In genomic region chr12:71641390-71641789, GRCh38 we compare ENCODE assay signal across 18 cellular contexts. TPM values are rescaled to one million over a fixed set of nuclear protein-coding genes. Genes with fewer than 3 reads are reported as not detected.
DNase-seq lines count a peak whose midpoint lies in the region; TF ChIP-seq lines count a peak whose summit lies in the region.
"Had no signal": no experiment of that assay in that cellular context is flagged by ENCODE, and none has a peak within 500 bp of the region (broad histone marks: within the 10 kb centered on the region; RNA-seq: fewer than 3 reads in every experiment).

No MANE protein-coding gene starts in this region.

- no peak for TF ChIP-seq CTCF in HEK293 (tag by site-specific recombination; IDR thresholded peaks at IDR 0.05)
- TF ChIP-seq CTCF in neutrophil (IDR thresholded peaks at IDR 0.05): no peak

- POLR2A ChIA-PET in HEK293 (lab: Yijun Ruan, JAX): no interaction called here

- no peaks in the 10 kb centered on the region for H3K27me3 ChIP-seq in neutrophil
- H3K27me3 ChIP-seq: right atrium auricular region, tibial nerve had no signal

- peak overlapping the region; percentile 1 for H3K27ac Mint-ChIP-seq in activated naive CD4-positive, alpha-beta T cell treated with anti-CD3 and anti-CD28 coated beads, Interleukin-2, amount 10 ng/mL, durations not matched to agents 7 days and 5 days
- H3K27ac Mint-ChIP-seq in activated naive CD8-positive, alpha-beta T cell treated with anti-CD3 and anti-CD28 coated beads for 36 hours: peak overlapping the region; percentile 77

- CTCF ChIA-PET in activated naive CD4-positive, alpha-beta T cell treated with anti-CD3 and anti-CD28 coated beads, Interleukin-2, amount 10 ng/mL, durations not matched to agents 7 days and 5 days (lab: Charles Lee): no interaction called here
- CTCF ChIA-PET in HEK293 (lab: Yijun Ruan, JAX): no interaction called here

- H3K4me3 ChIP-seq in HEK293 (ENCODE audit: low read depth, low read length) (no peak overlapping the region), neutrophil (ENCODE audit: low read depth in 1 of 2, low read length in 1 of 2) (no peak overlapping the region)
- H3K4me3 ChIP-seq: right atrium auricular region, tibial nerve had no signal

- peaks cover 54% of the 10 kb centered on the region for H3K36me3 Mint-ChIP-seq in activated naive CD4-positive, alpha-beta T cell treated with anti-CD3 and anti-CD28 coated beads, Interleukin-2, amount 10 ng/mL, durations not matched to agents 7 days and 5 days
- peaks cover 25% of the 10 kb centered on the region for H3K36me3 Mint-ChIP-seq in activated naive CD8-positive, alpha-beta T cell treated with anti-CD3 and anti-CD28 coated beads for 36 hours

- no peaks in the 10 kb centered on the region for H3K27me3 Mint-ChIP-seq in activated naive CD4-positive, alpha-beta T cell treated with anti-CD3 and anti-CD28 coated beads, Interleukin-2, amount 10 ng/mL, durations not matched to agents 7 days and 5 days
- no peaks in the 10 kb centered on the region for H3K27me3 Mint-ChIP-seq in activated naive CD8-positive, alpha-beta T cell treated with anti-CD3 and anti-CD28 coated beads for 36 hours

- DNase-seq in activated naive CD4-positive, alpha-beta T cell treated with anti-CD3 and anti-CD28 coated beads, Interleukin-2, amount 10 ng/mL, durations not matched to agents 7 days and 5 days: no peak
- DNase-seq in activated naive CD4-positive, alpha-beta T cell treated with anti-CD3 and anti-CD28 coated beads, Interleukin-2, amount 50 U/mL, for 16 hours: no peak
- DNase-seq in activated naive CD8-positive, alpha-beta T cell treated with anti-CD3 and anti-CD28 coated beads for 36 hours: no peak
- no peak for DNase-seq in AG08395 (ENCODE audit: low spot score)
- DNase-seq in NCI-H510A (lab: John Stamatoyannopoulos, UW): no peak
- DNase-seq in globus pallidus (ENCODE audit: low spot score): no peak
- DNase-seq: glutamatergic neuron; GOT3; KG1; NCI-H2081; NCI-H446 treated with DMSO at 0.1 percent for 48 hours; NK-92 treated with Interleukin-12 subunit alpha and Interleukin-12 subunit beta, amount 100 ng/mL, for 24 hours; stimulated activated naive CD4-positive, alpha-beta T cell had no signal

- H3K4me1 ChIP-seq in HEK293 (ENCODE audit: control insufficient read depth, insufficient read depth, low read length) (no peaks in the 10 kb centered on the region), neutrophil (ENCODE audit: control insufficient read depth in 1 of 2, insufficient read depth in 1 of 2, low read depth in 1 of 2, low read length in 1 of 2) (peaks cover 15 to 18% of the 10 kb centered on the region in 2 experiments)
- H3K4me1 ChIP-seq: right atrium auricular region had no signal

- H3K4me3 Mint-ChIP-seq in activated naive CD4-positive, alpha-beta T cell treated with anti-CD3 and anti-CD28 coated beads, Interleukin-2, amount 10 ng/mL, durations not matched to agents 7 days and 5 days: no peak overlapping the region
- no peak overlapping the region for H3K4me3 Mint-ChIP-seq in activated naive CD8-positive, alpha-beta T cell treated with anti-CD3 and anti-CD28 coated beads for 36 hours
- H3K4me3 Mint-ChIP-seq: endodermal cell had no signal

- no peaks in the 10 kb centered on the region for H3K9me3 Mint-ChIP-seq in activated naive CD4-positive, alpha-beta T cell treated with anti-CD3 and anti-CD28 coated beads, Interleukin-2, amount 10 ng/mL, durations not matched to agents 7 days and 5 days
- no peaks in the 10 kb centered on the region for H3K9me3 Mint-ChIP-seq in activated naive CD8-positive, alpha-beta T cell treated with anti-CD3 and anti-CD28 coated beads for 36 hours
- H3K9me3 Mint-ChIP-seq: endodermal cell had no signal

- H3K9me3 ChIP-seq in HEK293 (ENCODE audit: control insufficient read depth, insufficient read depth, low read depth, low read length) (no peaks in the 10 kb centered on the region), neutrophil (no peaks in the 10 kb centered on the region)
- H3K9me3 ChIP-seq: right atrium auricular region, tibial nerve had no signal

- peaks cover 15% of the 10 kb centered on the region for H3K4me1 Mint-ChIP-seq in activated naive CD4-positive, alpha-beta T cell treated with anti-CD3 and anti-CD28 coated beads, Interleukin-2, amount 10 ng/mL, durations not matched to agents 7 days and 5 days
- H3K4me1 Mint-ChIP-seq in activated naive CD8-positive, alpha-beta T cell treated with anti-CD3 and anti-CD28 coated beads for 36 hours: peaks cover 21% of the 10 kb centered on the region

- H3K36me3 ChIP-seq in HEK293 (ENCODE audit: control insufficient read depth in 2 of 2, insufficient read depth in 1 of 2, low read length in 2 of 2) (peaks cover 53 to 75% of the 10 kb centered on the region in 2 experiments), neutrophil (peaks cover 79% of the 10 kb centered on the region)

- H3K27ac ChIP-seq in HEK293 (ENCODE audit: extremely low read depth, low read depth, low read length) (no peak overlapping the region), neutrophil (peak overlapping the region; percentile 33)
- H3K27ac ChIP-seq: right atrium auricular region, tibial nerve had no signal

TF ChIP-seq in HEK293, 187 proteins besides CTCF, POLR2A, EP300 and RAD21:
- 0 out of 2 replicates have a peak, but pooled peaks have one; percentile 33 for TF ChIP-seq PRDM1 (tag by site-specific recombination; IDR thresholded peaks at IDR 0.05)
- no peak for TF ChIP-seq ZNF311 (tag by site-specific recombination; IDR thresholded peaks at IDR 0.05; ENCODE audit: borderline replicate concordance)

RNA-seq across cellular contexts. Expression of gene ZFC3H1, which starts 22.3 kb away (rescaled TPM):
- total RNA-seq in activated naive CD8-positive, alpha-beta T cell treated with anti-CD3 and anti-CD28 coated beads for 36 hours: 10 to 100 TPM; 29.8 to 31.6 TPM

RNA-seq across cellular contexts. Expression of gene THAP2, which starts 22.7 kb away (rescaled TPM):
- 1 to 10 TPM; 7.5 to 7.6 TPM for total RNA-seq in activated naive CD8-positive, alpha-beta T cell treated with anti-CD3 and anti-CD28 coated beads for 36 hours

RNA-seq across cellular contexts. Expression of gene TMEM19, which starts 44.5 kb away (rescaled TPM):
- 10 to 100 TPM; 16.2 to 21.6 TPM for total RNA-seq in activated naive CD8-positive, alpha-beta T cell treated with anti-CD3 and anti-CD28 coated beads for 36 hours
